In the genomic region with DNA sequence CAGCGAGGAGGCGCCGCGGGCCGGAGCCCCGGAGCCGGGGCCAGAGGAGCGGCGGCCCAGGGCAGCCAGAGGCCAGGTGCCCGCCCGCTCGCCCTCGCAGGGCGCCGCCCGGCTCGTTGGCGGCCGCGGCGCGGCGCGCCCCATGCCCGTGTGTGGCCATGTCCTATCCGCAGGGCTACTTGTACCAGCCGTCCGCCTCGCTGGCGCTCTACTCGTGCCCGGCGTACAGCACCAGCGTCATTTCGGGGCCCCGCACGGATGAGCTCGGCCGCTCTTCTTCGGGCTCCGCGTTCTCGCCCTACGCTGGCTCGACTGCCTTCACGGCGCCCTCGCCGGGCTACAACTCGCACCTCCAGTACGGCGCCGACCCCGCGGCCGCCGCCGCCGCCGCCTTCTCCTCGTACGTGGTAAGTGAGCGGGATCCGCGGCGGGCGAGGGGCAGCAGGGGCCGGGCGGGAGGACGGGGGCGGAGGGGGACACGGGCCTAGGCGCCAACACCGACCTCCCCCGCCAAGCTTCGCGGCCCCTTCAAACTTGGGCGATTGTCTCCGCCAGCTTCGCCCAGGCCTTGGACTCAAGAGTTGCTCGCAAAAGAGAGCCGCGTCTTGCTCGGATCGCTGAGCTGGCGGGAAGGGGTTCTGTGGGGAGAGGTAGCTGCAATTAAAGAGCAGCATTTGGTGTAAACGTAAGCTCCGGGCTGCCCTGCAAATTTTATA, we compare ENCODE assay signal across 8 cellular contexts. TPM values are rescaled to one million over a fixed set of nuclear protein-coding genes. Genes with fewer than 3 reads are reported as not detected.
DNase-seq lines count a peak whose midpoint lies in the region; ATAC-seq, FAIRE-seq and TF ChIP-seq lines count a peak whose summit lies in the region.

No MANE protein-coding gene starts in this region.

- peaks cover 74 to 85% of the 10 kb centered on the region in 2 donors for H3K27me3 Mint-ChIP-seq in effector memory CD8-positive, alpha-beta T cell
- H3K27me3 Mint-ChIP-seq in natural killer cell (ENCODE audit: low read depth in 2 of 2): peaks cover 49 to 54% of the 10 kb centered on the region in 2 donors

- POLR2A ChIA-PET in A673 (lab: Charles Lee; ENCODE audit: low non-redundant PET): no interaction called here

- H3K4me1 ChIP-seq in A673 (ENCODE audit: insufficient read depth, low read length, poor library complexity, severe bottlenecking) (peaks cover 23% of the 10 kb centered on the region), RWPE2 (ENCODE audit: insufficient read depth, poor library complexity, severe bottlenecking) (no peaks in the 10 kb centered on the region)

- peak overlapping the region; percentile 89 for H3K27ac ChIP-seq in A673 (ENCODE audit: low read depth, low read length, poor library complexity, severe bottlenecking)
- H3K27ac ChIP-seq in RWPE2 (ENCODE audit: poor library complexity, severe bottlenecking): peak overlapping the region; percentile 45

- TSS peak; percentile 30 for BruUV-seq in A673 (replicated peaks; lab: Mats Ljungman, UMichigan)

- H3K9me3 ChIP-seq in A673 (ENCODE audit: low read depth, low read length, poor library complexity, severe bottlenecking): no peaks in the 10 kb centered on the region
- no peaks in the 10 kb centered on the region for H3K9me3 ChIP-seq in RWPE2 (ENCODE audit: severe bottlenecking)

- DNase-seq in A673 (ENCODE audit: low spot score) (peak; percentile 67), GM10266 (ENCODE audit: extremely low spot score) (peak; percentile 36), RWPE2 (ENCODE audit: low spot score) (no peak), natural killer cell (no peak), GM19239 (ENCODE audit: insufficient read length, low spot score) (no peak)
- DNase-seq in effector memory CD8-positive, alpha-beta T cell: no peak
- DNase-seq in stimulated activated CD4-positive, alpha-beta T cell treated with anti-CD3 and anti-CD28 coated beads, Interleukin-4, amount 100 ng/mL, for 24 hours: no peak

- H3K4me1 Mint-ChIP-seq in effector memory CD8-positive, alpha-beta T cell (ENCODE audit: low read depth in 2 of 2): peaks cover 22 to 28% of the 10 kb centered on the region in 2 donors
- peaks cover 23 to 37% of the 10 kb centered on the region in 2 donors for H3K4me1 Mint-ChIP-seq in natural killer cell

- peak overlapping the region; percentile 88 for H3K4me3 ChIP-seq in A673 (ENCODE audit: low read depth, low read length, poor library complexity, severe bottlenecking)
- peak overlapping the region; percentile 80 for H3K4me3 ChIP-seq in RWPE2 (ENCODE audit: severe bottlenecking)

- H3K9me3 Mint-ChIP-seq in effector memory CD8-positive, alpha-beta T cell: peaks cover 0 to 5% of the 10 kb centered on the region in 2 donors
- peaks cover 0 to 2% of the 10 kb centered on the region in 2 donors for H3K9me3 Mint-ChIP-seq in natural killer cell

- peaks cover 11% of the 10 kb centered on the region for H3K36me3 ChIP-seq in A673 (ENCODE audit: insufficient read depth, low read length, poor library complexity, severe bottlenecking)
- H3K36me3 ChIP-seq in RWPE2 (ENCODE audit: low read depth): no peaks in the 10 kb centered on the region

- peak overlapping the region; percentile 65 to 83 for H3K4me3 Mint-ChIP-seq in effector memory CD8-positive, alpha-beta T cell
- peak overlapping the region; percentile 77 for H3K4me3 Mint-ChIP-seq in natural killer cell

- ATAC-seq in RWPE2 (ENCODE audit: low read depth): no peak
- ATAC-seq in effector memory CD8-positive, alpha-beta T cell (replicated peaks): no peak
- ATAC-seq in natural killer cell: no peak
- no peak for ATAC-seq in HG03520 (IDR thresholded peaks at IDR 0.05; ENCODE audit: unreplicated experiment)

- TF ChIP-seq CTCF in A673 (conservative IDR thresholded peaks at IDR 0.05; ENCODE audit: low read depth, low read length) (no peak), GM10266 (IDR thresholded peaks at IDR 0.05; ENCODE audit: control insufficient read depth, insufficient read depth, low read depth, missing control alignments) (no peak), RWPE2 (IDR thresholded peaks at IDR 0.05; ENCODE audit: poor library complexity, severe bottlenecking) (no peak), natural killer cell (IDR thresholded peaks at IDR 0.05) (no peak)

- CTCF ChIA-PET in A673 (lab: Charles Lee): interaction anchor here (0.9 to 1.2 kb wide), 2 partner anchors 90 to 1382 kb away, joined by 3 to 4 read pairs; no protein-coding TSS in a partner anchor

- no peak for FAIRE-seq in GM19239 (lab: Jason Lieb, UNC)

- no peaks in the 10 kb centered on the region for H3K27me3 ChIP-seq in A673 (replicated peaks; ENCODE audit: insufficient read depth, low read depth, low read length, poor library complexity)
- H3K27me3 ChIP-seq in RWPE2 (ENCODE audit: insufficient read depth, poor library complexity, severe bottlenecking): peaks cover 76% of the 10 kb centered on the region

- intact Hi-C loops in A673 (cut with micrococcal nuclease; ENCODE audit: unreplicated experiment): loop anchor here (10.0 kb wide), 1 partner anchor 324 kb away; no protein-coding TSS in a partner anchor
- intact Hi-C loops in natural killer cell (cut with micrococcal nuclease): no loop called here

- H3K27ac Mint-ChIP-seq in effector memory CD8-positive, alpha-beta T cell: no peak overlapping the region
- H3K27ac Mint-ChIP-seq in natural killer cell: no peak overlapping the region

- peaks cover 16% of the 10 kb centered on the region for H3K36me3 Mint-ChIP-seq in effector memory CD8-positive, alpha-beta T cell (ENCODE audit: insufficient read depth)
- peaks cover 14% of the 10 kb centered on the region for H3K36me3 Mint-ChIP-seq in natural killer cell

RNA-seq across cellular contexts. Expression of a gene that starts 0.5 kb away (rescaled TPM):
- total RNA-seq in A673 (2021): 9.0 and 9.3 TPM in 2 replicates
- not detected for total RNA-seq in natural killer cell

Comparison
In these comparisons a context has a peak if more than half of its experiments do, and no peak if none do; other contexts are left out.
1. DNase-seq: peak in A673 (single experiment) and GM10266 (single experiment); none in RWPE2 (single experiment), effector memory CD8-positive, alpha-beta T cell (0 of 3), natural killer cell (single experiment), GM19239 (single experiment) and stimulated activated CD4-positive, alpha-beta T cell treated with anti-CD3 and anti-CD28 coated beads, Interleukin-4, amount 100 ng/mL, for 24 hours (single experiment).